In the genomic region with DNA sequence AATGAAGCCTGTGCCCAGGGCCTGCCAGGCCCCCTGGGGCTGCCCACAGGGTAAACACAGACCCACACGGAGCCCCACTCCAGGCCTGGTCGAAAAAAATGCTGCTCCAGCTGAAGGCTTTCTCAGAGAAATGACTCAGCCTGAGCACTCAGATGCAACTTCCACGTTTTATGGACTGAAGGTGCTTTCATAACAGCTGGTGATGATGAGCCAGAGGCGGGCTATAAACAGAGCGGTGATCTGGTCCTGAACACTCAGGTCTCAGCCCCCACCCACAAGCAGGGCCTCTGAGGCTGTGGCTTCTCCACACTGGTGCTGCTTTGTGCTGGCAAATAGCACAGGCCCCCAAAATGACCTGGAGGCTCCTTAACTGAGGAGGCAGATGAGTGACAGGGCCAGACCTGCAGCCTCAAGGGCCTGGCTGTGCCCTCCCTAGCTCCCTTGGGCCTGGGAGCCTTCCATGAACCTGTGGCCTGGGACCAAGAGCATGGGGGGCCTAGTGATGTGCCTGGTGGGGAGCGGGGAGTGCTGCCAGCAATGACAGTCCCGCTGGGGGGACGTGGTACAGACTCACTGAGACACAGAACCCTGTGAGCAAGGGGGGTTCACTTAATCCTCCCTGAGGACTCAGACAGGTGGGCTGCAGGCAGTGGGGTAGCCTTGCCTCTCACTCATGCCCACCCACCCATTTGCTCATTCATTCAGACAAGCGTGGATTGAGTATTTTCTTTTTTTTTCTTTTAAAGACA, we compare ENCODE assay signal across 1 cellular context.
TF ChIP-seq lines count a peak whose summit lies in the region.

No MANE protein-coding gene starts in this region.

TF ChIP-seq in K562, 482 proteins besides CTCF, POLR2A, EP300 and RAD21 (continued from another document and continues in another):
- TF ChIP-seq, protein P1, sequence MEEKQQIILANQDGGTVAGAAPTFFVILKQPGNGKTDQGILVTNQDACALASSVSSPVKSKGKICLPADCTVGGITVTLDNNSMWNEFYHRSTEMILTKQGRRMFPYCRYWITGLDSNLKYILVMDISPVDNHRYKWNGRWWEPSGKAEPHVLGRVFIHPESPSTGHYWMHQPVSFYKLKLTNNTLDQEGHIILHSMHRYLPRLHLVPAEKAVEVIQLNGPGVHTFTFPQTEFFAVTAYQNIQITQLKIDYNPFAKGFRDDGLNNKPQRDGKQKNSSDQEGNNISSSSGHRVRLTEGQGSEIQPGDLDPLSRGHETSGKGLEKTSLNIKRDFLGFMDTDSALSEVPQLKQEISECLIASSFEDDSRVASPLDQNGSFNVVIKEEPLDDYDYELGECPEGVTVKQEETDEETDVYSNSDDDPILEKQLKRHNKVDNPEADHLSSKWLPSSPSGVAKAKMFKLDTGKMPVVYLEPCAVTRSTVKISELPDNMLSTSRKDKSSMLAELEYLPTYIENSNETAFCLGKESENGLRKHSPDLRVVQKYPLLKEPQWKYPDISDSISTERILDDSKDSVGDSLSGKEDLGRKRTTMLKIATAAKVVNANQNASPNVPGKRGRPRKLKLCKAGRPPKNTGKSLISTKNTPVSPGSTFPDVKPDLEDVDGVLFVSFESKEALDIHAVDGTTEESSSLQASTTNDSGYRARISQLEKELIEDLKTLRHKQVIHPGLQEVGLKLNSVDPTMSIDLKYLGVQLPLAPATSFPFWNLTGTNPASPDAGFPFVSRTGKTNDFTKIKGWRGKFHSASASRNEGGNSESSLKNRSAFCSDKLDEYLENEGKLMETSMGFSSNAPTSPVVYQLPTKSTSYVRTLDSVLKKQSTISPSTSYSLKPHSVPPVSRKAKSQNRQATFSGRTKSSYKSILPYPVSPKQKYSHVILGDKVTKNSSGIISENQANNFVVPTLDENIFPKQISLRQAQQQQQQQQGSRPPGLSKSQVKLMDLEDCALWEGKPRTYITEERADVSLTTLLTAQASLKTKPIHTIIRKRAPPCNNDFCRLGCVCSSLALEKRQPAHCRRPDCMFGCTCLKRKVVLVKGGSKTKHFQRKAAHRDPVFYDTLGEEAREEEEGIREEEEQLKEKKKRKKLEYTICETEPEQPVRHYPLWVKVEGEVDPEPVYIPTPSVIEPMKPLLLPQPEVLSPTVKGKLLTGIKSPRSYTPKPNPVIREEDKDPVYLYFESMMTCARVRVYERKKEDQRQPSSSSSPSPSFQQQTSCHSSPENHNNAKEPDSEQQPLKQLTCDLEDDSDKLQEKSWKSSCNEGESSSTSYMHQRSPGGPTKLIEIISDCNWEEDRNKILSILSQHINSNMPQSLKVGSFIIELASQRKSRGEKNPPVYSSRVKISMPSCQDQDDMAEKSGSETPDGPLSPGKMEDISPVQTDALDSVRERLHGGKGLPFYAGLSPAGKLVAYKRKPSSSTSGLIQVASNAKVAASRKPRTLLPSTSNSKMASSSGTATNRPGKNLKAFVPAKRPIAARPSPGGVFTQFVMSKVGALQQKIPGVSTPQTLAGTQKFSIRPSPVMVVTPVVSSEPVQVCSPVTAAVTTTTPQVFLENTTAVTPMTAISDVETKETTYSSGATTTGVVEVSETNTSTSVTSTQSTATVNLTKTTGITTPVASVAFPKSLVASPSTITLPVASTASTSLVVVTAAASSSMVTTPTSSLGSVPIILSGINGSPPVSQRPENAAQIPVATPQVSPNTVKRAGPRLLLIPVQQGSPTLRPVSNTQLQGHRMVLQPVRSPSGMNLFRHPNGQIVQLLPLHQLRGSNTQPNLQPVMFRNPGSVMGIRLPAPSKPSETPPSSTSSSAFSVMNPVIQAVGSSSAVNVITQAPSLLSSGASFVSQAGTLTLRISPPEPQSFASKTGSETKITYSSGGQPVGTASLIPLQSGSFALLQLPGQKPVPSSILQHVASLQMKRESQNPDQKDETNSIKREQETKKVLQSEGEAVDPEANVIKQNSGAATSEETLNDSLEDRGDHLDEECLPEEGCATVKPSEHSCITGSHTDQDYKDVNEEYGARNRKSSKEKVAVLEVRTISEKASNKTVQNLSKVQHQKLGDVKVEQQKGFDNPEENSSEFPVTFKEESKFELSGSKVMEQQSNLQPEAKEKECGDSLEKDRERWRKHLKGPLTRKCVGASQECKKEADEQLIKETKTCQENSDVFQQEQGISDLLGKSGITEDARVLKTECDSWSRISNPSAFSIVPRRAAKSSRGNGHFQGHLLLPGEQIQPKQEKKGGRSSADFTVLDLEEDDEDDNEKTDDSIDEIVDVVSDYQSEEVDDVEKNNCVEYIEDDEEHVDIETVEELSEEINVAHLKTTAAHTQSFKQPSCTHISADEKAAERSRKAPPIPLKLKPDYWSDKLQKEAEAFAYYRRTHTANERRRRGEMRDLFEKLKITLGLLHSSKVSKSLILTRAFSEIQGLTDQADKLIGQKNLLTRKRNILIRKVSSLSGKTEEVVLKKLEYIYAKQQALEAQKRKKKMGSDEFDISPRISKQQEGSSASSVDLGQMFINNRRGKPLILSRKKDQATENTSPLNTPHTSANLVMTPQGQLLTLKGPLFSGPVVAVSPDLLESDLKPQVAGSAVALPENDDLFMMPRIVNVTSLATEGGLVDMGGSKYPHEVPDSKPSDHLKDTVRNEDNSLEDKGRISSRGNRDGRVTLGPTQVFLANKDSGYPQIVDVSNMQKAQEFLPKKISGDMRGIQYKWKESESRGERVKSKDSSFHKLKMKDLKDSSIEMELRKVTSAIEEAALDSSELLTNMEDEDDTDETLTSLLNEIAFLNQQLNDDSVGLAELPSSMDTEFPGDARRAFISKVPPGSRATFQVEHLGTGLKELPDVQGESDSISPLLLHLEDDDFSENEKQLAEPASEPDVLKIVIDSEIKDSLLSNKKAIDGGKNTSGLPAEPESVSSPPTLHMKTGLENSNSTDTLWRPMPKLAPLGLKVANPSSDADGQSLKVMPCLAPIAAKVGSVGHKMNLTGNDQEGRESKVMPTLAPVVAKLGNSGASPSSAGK (IDR thresholded peaks at IDR 0.05), result no peak
- TF ChIP-seq KDM1A (IDR thresholded peaks at IDR 0.05) (no peak), ZC3H8 (IDR thresholded peaks at IDR 0.05) (no peak), MECOM (CRISPR knock-in tag; IDR thresholded peaks at IDR 0.05) (0 out of 2 replicates have a peak, but pooled peaks have one; percentile 6), ZNF764 (CRISPR knock-in tag; IDR thresholded peaks at IDR 0.05; ENCODE audit: low read depth) (no peak), THRAP3 (IDR thresholded peaks at IDR 0.05; ENCODE audit: borderline replicate concordance) (no peak), HCFC1 (IDR thresholded peaks at IDR 0.05; ENCODE audit: low read depth, low read length) (no peak), CHCHD3 (CRISPR knock-in tag; IDR thresholded peaks at IDR 0.05) (no peak), KLF13 (tag; IDR thresholded peaks at IDR 0.05; ENCODE audit: borderline replicate concordance, low read depth) (no peak), CCNT2 (IDR thresholded peaks at IDR 0.05; ENCODE audit: borderline replicate concordance, extremely low read depth, insufficient read length, low read depth, low read length) (no peak), ZFX (CRISPR knock-in tag; IDR thresholded peaks at IDR 0.05) (0 out of 2 replicates have a peak, but pooled peaks have one; percentile 37), TAF9B (IDR thresholded peaks at IDR 0.05; ENCODE audit: partially characterized antibody) (peak; percentile 68), YBX1 (IDR thresholded peaks at IDR 0.05) (no peak), ZBTB1 (CRISPR knock-in tag; IDR thresholded peaks at IDR 0.05; ENCODE audit: borderline replicate concordance, low read depth) (no peak), NFXL1 (CRISPR knock-in tag; IDR thresholded peaks at IDR 0.05) (no peak), CCAR2 (IDR thresholded peaks at IDR 0.05; ENCODE audit: low read depth, low read length) (no peak), ZNF561 (CRISPR knock-in tag; conservative IDR thresholded peaks at IDR 0.05) (no peak)
- TF ChIP-seq, protein P2, sequence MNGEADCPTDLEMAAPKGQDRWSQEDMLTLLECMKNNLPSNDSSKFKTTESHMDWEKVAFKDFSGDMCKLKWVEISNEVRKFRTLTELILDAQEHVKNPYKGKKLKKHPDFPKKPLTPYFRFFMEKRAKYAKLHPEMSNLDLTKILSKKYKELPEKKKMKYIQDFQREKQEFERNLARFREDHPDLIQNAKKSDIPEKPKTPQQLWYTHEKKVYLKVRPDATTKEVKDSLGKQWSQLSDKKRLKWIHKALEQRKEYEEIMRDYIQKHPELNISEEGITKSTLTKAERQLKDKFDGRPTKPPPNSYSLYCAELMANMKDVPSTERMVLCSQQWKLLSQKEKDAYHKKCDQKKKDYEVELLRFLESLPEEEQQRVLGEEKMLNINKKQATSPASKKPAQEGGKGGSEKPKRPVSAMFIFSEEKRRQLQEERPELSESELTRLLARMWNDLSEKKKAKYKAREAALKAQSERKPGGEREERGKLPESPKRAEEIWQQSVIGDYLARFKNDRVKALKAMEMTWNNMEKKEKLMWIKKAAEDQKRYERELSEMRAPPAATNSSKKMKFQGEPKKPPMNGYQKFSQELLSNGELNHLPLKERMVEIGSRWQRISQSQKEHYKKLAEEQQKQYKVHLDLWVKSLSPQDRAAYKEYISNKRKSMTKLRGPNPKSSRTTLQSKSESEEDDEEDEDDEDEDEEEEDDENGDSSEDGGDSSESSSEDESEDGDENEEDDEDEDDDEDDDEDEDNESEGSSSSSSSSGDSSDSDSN (IDR thresholded peaks at IDR 0.05; ENCODE audit: borderline replicate concordance in 1 of 2, low read depth in 2 of 2, low read length in 2 of 2), result no peak
- TF ChIP-seq, protein P3, sequence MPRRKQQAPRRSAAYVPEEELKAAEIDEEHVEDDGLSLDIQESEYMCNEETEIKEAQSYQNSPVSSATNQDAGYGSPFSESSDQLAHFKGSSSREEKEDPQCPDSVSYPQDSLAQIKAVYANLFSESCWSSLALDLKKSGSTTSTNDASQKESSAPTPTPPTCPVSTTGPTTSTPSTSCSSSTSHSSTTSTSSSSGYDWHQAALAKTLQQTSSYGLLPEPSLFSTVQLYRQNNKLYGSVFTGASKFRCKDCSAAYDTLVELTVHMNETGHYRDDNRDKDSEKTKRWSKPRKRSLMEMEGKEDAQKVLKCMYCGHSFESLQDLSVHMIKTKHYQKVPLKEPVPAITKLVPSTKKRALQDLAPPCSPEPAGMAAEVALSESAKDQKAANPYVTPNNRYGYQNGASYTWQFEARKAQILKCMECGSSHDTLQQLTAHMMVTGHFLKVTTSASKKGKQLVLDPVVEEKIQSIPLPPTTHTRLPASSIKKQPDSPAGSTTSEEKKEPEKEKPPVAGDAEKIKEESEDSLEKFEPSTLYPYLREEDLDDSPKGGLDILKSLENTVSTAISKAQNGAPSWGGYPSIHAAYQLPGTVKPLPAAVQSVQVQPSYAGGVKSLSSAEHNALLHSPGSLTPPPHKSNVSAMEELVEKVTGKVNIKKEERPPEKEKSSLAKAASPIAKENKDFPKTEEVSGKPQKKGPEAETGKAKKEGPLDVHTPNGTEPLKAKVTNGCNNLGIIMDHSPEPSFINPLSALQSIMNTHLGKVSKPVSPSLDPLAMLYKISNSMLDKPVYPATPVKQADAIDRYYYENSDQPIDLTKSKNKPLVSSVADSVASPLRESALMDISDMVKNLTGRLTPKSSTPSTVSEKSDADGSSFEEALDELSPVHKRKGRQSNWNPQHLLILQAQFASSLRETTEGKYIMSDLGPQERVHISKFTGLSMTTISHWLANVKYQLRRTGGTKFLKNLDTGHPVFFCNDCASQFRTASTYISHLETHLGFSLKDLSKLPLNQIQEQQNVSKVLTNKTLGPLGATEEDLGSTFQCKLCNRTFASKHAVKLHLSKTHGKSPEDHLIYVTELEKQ (CRISPR knock-in tag; IDR thresholded peaks at IDR 0.05), result no peak
- TF ChIP-seq, protein P4, sequence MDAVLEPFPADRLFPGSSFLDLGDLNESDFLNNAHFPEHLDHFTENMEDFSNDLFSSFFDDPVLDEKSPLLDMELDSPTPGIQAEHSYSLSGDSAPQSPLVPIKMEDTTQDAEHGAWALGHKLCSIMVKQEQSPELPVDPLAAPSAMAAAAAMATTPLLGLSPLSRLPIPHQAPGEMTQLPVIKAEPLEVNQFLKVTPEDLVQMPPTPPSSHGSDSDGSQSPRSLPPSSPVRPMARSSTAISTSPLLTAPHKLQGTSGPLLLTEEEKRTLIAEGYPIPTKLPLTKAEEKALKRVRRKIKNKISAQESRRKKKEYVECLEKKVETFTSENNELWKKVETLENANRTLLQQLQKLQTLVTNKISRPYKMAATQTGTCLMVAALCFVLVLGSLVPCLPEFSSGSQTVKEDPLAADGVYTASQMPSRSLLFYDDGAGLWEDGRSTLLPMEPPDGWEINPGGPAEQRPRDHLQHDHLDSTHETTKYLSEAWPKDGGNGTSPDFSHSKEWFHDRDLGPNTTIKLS (IDR thresholded peaks at IDR 0.05; ENCODE audit: borderline replicate concordance, low read depth), result no peak
- TF ChIP-seq, protein P5, sequence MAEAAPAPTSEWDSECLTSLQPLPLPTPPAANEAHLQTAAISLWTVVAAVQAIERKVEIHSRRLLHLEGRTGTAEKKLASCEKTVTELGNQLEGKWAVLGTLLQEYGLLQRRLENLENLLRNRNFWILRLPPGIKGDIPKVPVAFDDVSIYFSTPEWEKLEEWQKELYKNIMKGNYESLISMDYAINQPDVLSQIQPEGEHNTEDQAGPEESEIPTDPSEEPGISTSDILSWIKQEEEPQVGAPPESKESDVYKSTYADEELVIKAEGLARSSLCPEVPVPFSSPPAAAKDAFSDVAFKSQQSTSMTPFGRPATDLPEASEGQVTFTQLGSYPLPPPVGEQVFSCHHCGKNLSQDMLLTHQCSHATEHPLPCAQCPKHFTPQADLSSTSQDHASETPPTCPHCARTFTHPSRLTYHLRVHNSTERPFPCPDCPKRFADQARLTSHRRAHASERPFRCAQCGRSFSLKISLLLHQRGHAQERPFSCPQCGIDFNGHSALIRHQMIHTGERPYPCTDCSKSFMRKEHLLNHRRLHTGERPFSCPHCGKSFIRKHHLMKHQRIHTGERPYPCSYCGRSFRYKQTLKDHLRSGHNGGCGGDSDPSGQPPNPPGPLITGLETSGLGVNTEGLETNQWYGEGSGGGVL (CRISPR knock-in tag; IDR thresholded peaks at IDR 0.05), result no peak
- TF ChIP-seq, protein P6, sequence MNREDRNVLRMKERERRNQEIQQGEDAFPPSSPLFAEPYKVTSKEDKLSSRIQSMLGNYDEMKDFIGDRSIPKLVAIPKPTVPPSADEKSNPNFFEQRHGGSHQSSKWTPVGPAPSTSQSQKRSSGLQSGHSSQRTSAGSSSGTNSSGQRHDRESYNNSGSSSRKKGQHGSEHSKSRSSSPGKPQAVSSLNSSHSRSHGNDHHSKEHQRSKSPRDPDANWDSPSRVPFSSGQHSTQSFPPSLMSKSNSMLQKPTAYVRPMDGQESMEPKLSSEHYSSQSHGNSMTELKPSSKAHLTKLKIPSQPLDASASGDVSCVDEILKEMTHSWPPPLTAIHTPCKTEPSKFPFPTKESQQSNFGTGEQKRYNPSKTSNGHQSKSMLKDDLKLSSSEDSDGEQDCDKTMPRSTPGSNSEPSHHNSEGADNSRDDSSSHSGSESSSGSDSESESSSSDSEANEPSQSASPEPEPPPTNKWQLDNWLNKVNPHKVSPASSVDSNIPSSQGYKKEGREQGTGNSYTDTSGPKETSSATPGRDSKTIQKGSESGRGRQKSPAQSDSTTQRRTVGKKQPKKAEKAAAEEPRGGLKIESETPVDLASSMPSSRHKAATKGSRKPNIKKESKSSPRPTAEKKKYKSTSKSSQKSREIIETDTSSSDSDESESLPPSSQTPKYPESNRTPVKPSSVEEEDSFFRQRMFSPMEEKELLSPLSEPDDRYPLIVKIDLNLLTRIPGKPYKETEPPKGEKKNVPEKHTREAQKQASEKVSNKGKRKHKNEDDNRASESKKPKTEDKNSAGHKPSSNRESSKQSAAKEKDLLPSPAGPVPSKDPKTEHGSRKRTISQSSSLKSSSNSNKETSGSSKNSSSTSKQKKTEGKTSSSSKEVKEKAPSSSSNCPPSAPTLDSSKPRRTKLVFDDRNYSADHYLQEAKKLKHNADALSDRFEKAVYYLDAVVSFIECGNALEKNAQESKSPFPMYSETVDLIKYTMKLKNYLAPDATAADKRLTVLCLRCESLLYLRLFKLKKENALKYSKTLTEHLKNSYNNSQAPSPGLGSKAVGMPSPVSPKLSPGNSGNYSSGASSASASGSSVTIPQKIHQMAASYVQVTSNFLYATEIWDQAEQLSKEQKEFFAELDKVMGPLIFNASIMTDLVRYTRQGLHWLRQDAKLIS (CRISPR knock-in tag; IDR thresholded peaks at IDR 0.05), result no peak
- TF ChIP-seq, protein P7, sequence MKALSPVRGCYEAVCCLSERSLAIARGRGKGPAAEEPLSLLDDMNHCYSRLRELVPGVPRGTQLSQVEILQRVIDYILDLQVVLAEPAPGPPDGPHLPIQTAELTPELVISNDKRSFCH (CRISPR knock-in tag; IDR thresholded peaks at IDR 0.05), result no peak
- TF ChIP-seq, protein P7 (tag; IDR thresholded peaks at IDR 0.05), result no peak
